ENCODE assay signal across 20 cellular contexts in the genomic region with DNA sequence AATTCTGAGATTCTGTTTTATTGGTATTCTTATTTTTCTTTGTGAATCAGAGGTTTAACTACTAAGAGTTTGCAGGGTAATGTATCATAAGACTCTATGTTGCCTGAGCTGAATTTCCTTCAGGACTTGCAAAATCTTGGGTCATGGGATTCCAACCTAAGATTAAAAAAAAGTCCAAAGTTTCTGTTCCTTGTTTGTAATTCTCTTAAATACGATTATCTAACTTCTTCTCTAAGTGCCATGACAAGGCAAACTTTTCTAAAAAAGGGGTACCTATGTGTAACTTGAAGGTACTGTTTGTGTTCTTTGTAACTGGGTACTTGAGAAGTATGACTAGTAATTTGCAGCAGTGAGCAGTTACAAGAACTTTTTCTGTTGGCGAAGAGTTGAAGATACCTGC.
DNase-seq lines count a peak whose midpoint lies in the region; ATAC-seq and TF ChIP-seq lines count a peak whose summit lies in the region.
"Had no signal": no experiment of that assay in that cellular context is flagged by ENCODE, and none has a peak within 500 bp of the region (broad histone marks: within the 10 kb centered on the region; RNA-seq: fewer than 3 reads in every experiment).

No MANE protein-coding gene starts in this region.

- H3K27me3 ChIP-seq in HL-60 (ENCODE audit: insufficient read depth, poor library complexity, severe bottlenecking) (no peaks in the 10 kb centered on the region), left lung (no peaks in the 10 kb centered on the region), suprapubic skin (no peaks in the 10 kb centered on the region), prostate gland (replicated peaks; ENCODE audit: insufficient read depth) (no peaks in the 10 kb centered on the region)
- H3K27me3 ChIP-seq: hepatocyte, sigmoid colon had no signal

- TF ChIP-seq CTCF in HL-60 (IDR thresholded peaks at IDR 0.05; ENCODE audit: insufficient read depth, low read length), result no peak
- no peak for TF ChIP-seq CTCF in left lung (IDR thresholded peaks at IDR 0.05)
- TF ChIP-seq CTCF in suprapubic skin (IDR thresholded peaks at IDR 0.05), result no peak
- TF ChIP-seq CTCF in prostate gland (IDR thresholded peaks at IDR 0.05), result no peak

- H3K4me1 ChIP-seq in left lung (peaks cover 0 to 40% of the 10 kb centered on the region in 2 donors), suprapubic skin (peaks cover 4% of the 10 kb centered on the region), prostate gland (replicated peaks) (no peaks in the 10 kb centered on the region)
- H3K4me1 ChIP-seq: Caco-2, sigmoid colon had no signal

- H3K36me3 ChIP-seq in left lung (no peaks in the 10 kb centered on the region), suprapubic skin (no peaks in the 10 kb centered on the region), prostate gland (no peaks in the 10 kb centered on the region)
- H3K36me3 ChIP-seq: sigmoid colon had no signal

- no peak for TF ChIP-seq EP300 in suprapubic skin (IDR thresholded peaks at IDR 0.05)

- H3K9me3 ChIP-seq in left lung (peaks cover 0 to 3% of the 10 kb centered on the region in 2 donors), suprapubic skin (no peaks in the 10 kb centered on the region), prostate gland (no peaks in the 10 kb centered on the region)
- H3K9me3 ChIP-seq: Caco-2, sigmoid colon had no signal

- WGBS in suprapubic skin, result 90% methylated on average over 2 of the region's 2 CpGs
- 90% methylated on average over 2 of the region's 2 CpGs for WGBS in prostate gland

- intact Hi-C loops in left lung (cut with DNase I) (no loop called here), prostate gland (cut with DNase I) (no loop called here)

- TF ChIP-seq POLR2A in suprapubic skin (IDR thresholded peaks at IDR 0.05) (no peak), prostate gland (IDR thresholded peaks at IDR 0.05) (no peak)

- H3K27ac ChIP-seq in HL-60 (replicated peaks) (peak overlapping the region; percentile 80), left lung (peak overlapping the region; percentile 74 to 94), suprapubic skin (no peak overlapping the region), prostate gland (no peak overlapping the region)
- H3K27ac ChIP-seq: hepatocyte, RWPE1 had no signal

- H3K4me3 ChIP-seq in HL-60 (replicated peaks; ENCODE audit: insufficient read depth, low read length), result no peak overlapping the region
- H3K4me3 ChIP-seq in left lung, result no peak overlapping the region
- H3K4me3 ChIP-seq in suprapubic skin, result no peak overlapping the region
- H3K4me3 ChIP-seq in prostate gland, result no peak overlapping the region
- H3K4me3 ChIP-seq: hepatocyte, sigmoid colon had no signal

- peak; percentile 40 for ATAC-seq in left lung
- ATAC-seq in GM19463 (IDR thresholded peaks at IDR 0.05; ENCODE audit: unreplicated experiment), result no peak

- DNase-seq in HL-60 (ENCODE audit: low read depth in 1 of 2, low spot score in 1 of 2) (peak in 1 of 2 experiments; percentile 17), NOMO-1 treated with DMSO at 0.1 percent for 48 hours (lab: John Stamatoyannopoulos, UW; ENCODE audit: unreplicated experiment) (peak; percentile 93), left lung (no peak), stromal cell of bone marrow (ENCODE audit: low read depth) (peak; percentile 7), suprapubic skin (ENCODE audit: low spot score in 2 of 2) (no peak), prostate gland (ENCODE audit: low spot score) (no peak)
- DNase-seq: activated CD4-positive, alpha-beta memory T cell treated with anti-CD3 and anti-CD28 coated beads, Interleukin-2, amount 10 ng/mL, durations not matched to agents 7 days and 5 days; activated effector memory CD4-positive, alpha-beta T cell treated with Interleukin-2 at 50 U/mL for 16 hours; activated naive CD8-positive, alpha-beta T cell treated with anti-CD3 and anti-CD28 coated beads, Interleukin-2, amount 10 ng/mL, durations not matched to agents 7 days and 5 days; Caco-2; effector CD4-positive, alpha-beta T cell; erythroblast; foreskin fibroblast; NCI-H146; NCI-H510A treated with DMSO at 0.1 percent for 48 hours; occipital lobe; sigmoid colon had no signal

Comparison
In these comparisons a context has a peak if more than half of its experiments do, and no peak if none do; other contexts are left out.
1. DNase-seq: peak in NOMO-1 treated with DMSO at 0.1 percent for 48 hours (single experiment) and stromal cell of bone marrow (single experiment); none in left lung (0 of 2), suprapubic skin (0 of 2) and prostate gland (single experiment).
2. H3K27ac ChIP-seq: peak in HL-60 (single experiment) and left lung (2 of 2); none in suprapubic skin (single experiment) and prostate gland (0 of 2).